In genomic region chr13:39684531-39685137, GRCh38 we compare ENCODE assay signal across 9 cellular contexts. TPM values are rescaled to one million over a fixed set of nuclear protein-coding genes. Genes with fewer than 3 reads are reported as not detected.
DNase-seq lines count a peak whose midpoint lies in the region; ATAC-seq, FAIRE-seq and TF ChIP-seq lines count a peak whose summit lies in the region.
"Had no signal": no experiment of that assay in that cellular context is flagged by ENCODE, and none has a peak within 500 bp of the region (broad histone marks: within the 10 kb centered on the region; RNA-seq: fewer than 3 reads in every experiment).

No MANE protein-coding gene starts in this region.

- no peak overlapping the region for H3K4me2 ChIP-seq in GM23338

- H3K4me3 Mint-ChIP-seq in GM23338: no peak overlapping the region
- H3K4me3 Mint-ChIP-seq: activated naive CD8-positive, alpha-beta T cell treated with anti-CD3 and anti-CD28 coated beads, Interleukin-2, amount 10 ng/mL, durations not matched to agents 7 days and 5 days had no signal

- peak; percentile 5 for TF ChIP-seq CTCF in AG09309 (IDR thresholded peaks at IDR 0.05; ENCODE audit: control insufficient read depth, insufficient read depth, low read depth, low read length, missing control alignments)
- TF ChIP-seq CTCF in GM23338 (conservative IDR thresholded peaks at IDR 0.05; ENCODE audit: low read depth in 2 of 2): peak in 1 of 2 experiments; percentile 76; a peak in 3 of 4 replicates
- TF ChIP-seq CTCF in fibroblast of the aortic adventitia (IDR thresholded peaks at IDR 0.05; ENCODE audit: insufficient read depth, low read length): no peak

- peak; percentile 76 for FAIRE-seq in RCC 7860 (lab: Jason Lieb, UNC)

- no peaks in the 10 kb centered on the region; the same call in 2 of the 3 replicates for H3K9me3 Mint-ChIP-seq in GM23338
- H3K9me3 Mint-ChIP-seq: activated naive CD8-positive, alpha-beta T cell treated with anti-CD3 and anti-CD28 coated beads, Interleukin-2, amount 10 ng/mL, durations not matched to agents 7 days and 5 days had no signal

- H3K4me3 ChIP-seq in AG09309 (ENCODE audit: control insufficient read depth, low read depth, low read length) (no peak overlapping the region), GM23338 (no peak overlapping the region), fibroblast of the aortic adventitia (ENCODE audit: low read depth, low read length) (no peak overlapping the region), skeletal muscle cell (ENCODE audit: low read depth, low read length) (no peak overlapping the region)

- ATAC-seq in GM23338: no peak
- no peak for ATAC-seq in GM18502 (IDR thresholded peaks at IDR 0.05; ENCODE audit: poor library complexity, unreplicated experiment)

- H3K36me3 ChIP-seq in GM23338 (ENCODE audit: insufficient read depth): no peaks in the 10 kb centered on the region; the same call in 1 of the 2 replicates

- H2AFZ ChIP-seq in GM23338: no peak overlapping the region

- no peaks in the 10 kb centered on the region for H3F3A ChIP-seq in GM23338 (replicated peaks; ENCODE audit: low read depth)

- no peak overlapping the region for H3K27ac ChIP-seq in GM23338 (ENCODE audit: low read depth)

- H3K27me3 ChIP-seq in GM23338 (ENCODE audit: insufficient read depth): no peaks in the 10 kb centered on the region

- no peaks in the 10 kb centered on the region for H3K27me3 Mint-ChIP-seq in GM23338 (ENCODE audit: insufficient read depth, low read depth, poor library complexity)
- H3K27me3 Mint-ChIP-seq: activated naive CD8-positive, alpha-beta T cell treated with anti-CD3 and anti-CD28 coated beads, Interleukin-2, amount 10 ng/mL, durations not matched to agents 7 days and 5 days had no signal

- no peaks in the 10 kb centered on the region for H4K20me1 ChIP-seq in GM23338 (replicated peaks; ENCODE audit: insufficient read depth)

- DNase-seq in AG09309 (ENCODE audit: low read depth): no peak
- peak; percentile 72 for DNase-seq in GM23338 (ENCODE audit: low spot score)
- peak; percentile 22 for DNase-seq in RCC 7860 (ENCODE audit: low spot score)
- DNase-seq in fibroblast of the aortic adventitia (ENCODE audit: low read depth): peak; percentile 67
- DNase-seq in skeletal muscle cell (ENCODE audit: low read depth): peak; percentile 12
- DNase-seq in NCI-H187 (lab: John Stamatoyannopoulos, UW): no peak
- DNase-seq in AG08396 (ENCODE audit: low spot score): no peak
- DNase-seq: activated naive CD8-positive, alpha-beta T cell treated with anti-CD3 and anti-CD28 coated beads, Interleukin-2, amount 10 ng/mL, durations not matched to agents 7 days and 5 days had no signal

- H3K4me1 Mint-ChIP-seq in GM23338: no peaks in the 10 kb centered on the region

- H3K36me3 Mint-ChIP-seq in GM23338 (ENCODE audit: low read depth): peaks cover 14% of the 10 kb centered on the region

- no peak overlapping the region for H3K27ac Mint-ChIP-seq in GM23338
- H3K27ac Mint-ChIP-seq: activated naive CD8-positive, alpha-beta T cell treated with anti-CD3 and anti-CD28 coated beads, Interleukin-2, amount 10 ng/mL, durations not matched to agents 7 days and 5 days had no signal

- H3K9me2 ChIP-seq in GM23338 (ENCODE audit: insufficient read depth): no peaks in the 10 kb centered on the region

- no peaks in the 10 kb centered on the region for H3K4me1 ChIP-seq in GM23338 (ENCODE audit: insufficient read depth)

- no peaks in the 10 kb centered on the region for H3K79me2 ChIP-seq in GM23338 (replicated peaks; ENCODE audit: insufficient read depth)

TF ChIP-seq in GM23338, 12 proteins besides CTCF, POLR2A, EP300 and RAD21 (continues in another document):
- TF ChIP-seq STAT1 (IDR thresholded peaks at IDR 0.05; ENCODE audit: unreplicated experiment) (no peak), CREB1 (CRISPR knock-in tag; IDR thresholded peaks at IDR 0.05; ENCODE audit: low read depth) (no peak), ZNF331 (CRISPR knock-in tag; IDR thresholded peaks at IDR 0.05; ENCODE audit: low read depth) (no peak), JUNB (IDR thresholded peaks at IDR 0.05; ENCODE audit: unreplicated experiment) (no peak), EZH2 (IDR thresholded peaks at IDR 0.05; ENCODE audit: low read depth, unreplicated experiment) (no peak), POLR2AphosphoS5 (IDR thresholded peaks at IDR 0.05; ENCODE audit: low read depth) (no peak), ZNF462 (CRISPR knock-in tag; IDR thresholded peaks at IDR 0.05) (no peak), NANOG (IDR thresholded peaks at IDR 0.05; ENCODE audit: borderline replicate concordance) (no peak), ZNF114 (CRISPR knock-in tag; IDR thresholded peaks at IDR 0.05) (no peak), EZH2phosphoT487 (IDR thresholded peaks at IDR 0.05; ENCODE audit: unreplicated experiment) (no peak)
- TF ChIP-seq, protein P1, sequence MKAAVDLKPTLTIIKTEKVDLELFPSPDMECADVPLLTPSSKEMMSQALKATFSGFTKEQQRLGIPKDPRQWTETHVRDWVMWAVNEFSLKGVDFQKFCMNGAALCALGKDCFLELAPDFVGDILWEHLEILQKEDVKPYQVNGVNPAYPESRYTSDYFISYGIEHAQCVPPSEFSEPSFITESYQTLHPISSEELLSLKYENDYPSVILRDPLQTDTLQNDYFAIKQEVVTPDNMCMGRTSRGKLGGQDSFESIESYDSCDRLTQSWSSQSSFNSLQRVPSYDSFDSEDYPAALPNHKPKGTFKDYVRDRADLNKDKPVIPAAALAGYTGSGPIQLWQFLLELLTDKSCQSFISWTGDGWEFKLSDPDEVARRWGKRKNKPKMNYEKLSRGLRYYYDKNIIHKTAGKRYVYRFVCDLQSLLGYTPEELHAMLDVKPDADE (IDR thresholded peaks at IDR 0.05): no peak

RNA-seq across cellular contexts. Expression of gene COG6, which starts 29.2 kb away (rescaled TPM):
- 21.8 and 23.6 TPM in 2 replicates for total RNA-seq in GM23338 (2014; rRNA removed; shearing (Covaris generic))
- polyA plus RNA-seq in GM23338 (2016; fragmentation: Nextera tagmentation; extraction: Ambion mirVana): 5.9 and 10.0 TPM in 2 replicates
- 33.5 and 41.4 TPM in 2 replicates for total RNA-seq in fibroblast of the aortic adventitia (ENCODE audit: low replicate concordance)

Comparison
In these comparisons a context has a peak if more than half of its experiments do, and no peak if none do; other contexts are left out.
1. DNase-seq: peak in GM23338 (single experiment), RCC 7860 (single experiment), fibroblast of the aortic adventitia (single experiment) and skeletal muscle cell (single experiment); none in AG09309 (single experiment), NCI-H187 (0 of 2) and AG08396 (single experiment).